27 cellular contexts compared by ENCODE assay signal in genomic region chr14:67584931-67585330, GRCh38. TPM values are rescaled to one million over a fixed set of nuclear protein-coding genes. Genes with fewer than 3 reads are reported as not detected.
"Had no signal": no experiment of that assay in that cellular context is flagged by ENCODE, and none has a peak within 500 bp of the region (broad histone marks: within the 10 kb centered on the region; RNA-seq: fewer than 3 reads in every experiment).

No MANE protein-coding gene starts in this region.

- H3K9me3 Mint-ChIP-seq: activated CD4-positive, alpha-beta T cell treated with anti-CD3 and anti-CD28 coated beads, Interleukin-2, amount 10 ng/mL, durations not matched to agents 24 days and 14 days; activated CD8-positive, alpha-beta T cell treated with anti-CD3 and anti-CD28 coated beads for 36 hours; activated naive CD4-positive, alpha-beta T cell treated with anti-CD3 and anti-CD28 coated beads for 36 hours; activated naive CD4-positive, alpha-beta T cell treated with anti-CD3 and anti-CD28 coated beads, Interleukin-2, amount 50 U/mL, for 72 hours; activated T-helper 2 cell treated with anti-CD3 and anti-CD28 coated beads, Interferon-gamma antibody, Interleukin-2, Interleukin-4, amounts not matched to agents 10 μg/mL and 5 μg/mL and 100 μg/mL, durations not matched to agents 14 hours and 24 hours and 36 hours had no signal

- H3K9me3 ChIP-seq: adrenal gland had no signal

- ATAC-seq: activated CD8-positive, alpha-beta T cell treated with anti-CD3 and anti-CD28 coated beads for 36 hours had no signal

- H3K27ac ChIP-seq: adrenal gland, PC-9, RWPE1 had no signal

- H3K4me3 ChIP-seq: adrenal gland, PC-9 had no signal

- H3K27ac Mint-ChIP-seq: activated CD4-positive, alpha-beta T cell treated with anti-CD3 and anti-CD28 coated beads, Interleukin-2, amount 10 ng/mL, durations not matched to agents 24 days and 14 days; activated CD8-positive, alpha-beta T cell treated with anti-CD3 and anti-CD28 coated beads for 36 hours; activated naive CD4-positive, alpha-beta T cell treated with anti-CD3 and anti-CD28 coated beads for 36 hours; activated naive CD4-positive, alpha-beta T cell treated with anti-CD3 and anti-CD28 coated beads, Interleukin-2, amount 50 U/mL, for 72 hours; activated T-helper 2 cell treated with anti-CD3 and anti-CD28 coated beads, Interferon-gamma antibody, Interleukin-2, Interleukin-4, amounts not matched to agents 10 μg/mL and 5 μg/mL and 100 μg/mL, durations not matched to agents 14 hours and 24 hours and 36 hours had no signal

- H3K27me3 Mint-ChIP-seq: activated CD4-positive, alpha-beta T cell treated with anti-CD3 and anti-CD28 coated beads, Interleukin-2, amount 10 ng/mL, durations not matched to agents 24 days and 14 days; activated CD8-positive, alpha-beta T cell treated with anti-CD3 and anti-CD28 coated beads for 36 hours had no signal

- H3K27me3 ChIP-seq: adrenal gland had no signal

- H3K4me3 Mint-ChIP-seq: activated CD4-positive, alpha-beta T cell treated with anti-CD3 and anti-CD28 coated beads, Interleukin-2, amount 10 ng/mL, durations not matched to agents 24 days and 14 days; activated CD8-positive, alpha-beta T cell treated with anti-CD3 and anti-CD28 coated beads for 36 hours; activated naive CD4-positive, alpha-beta T cell treated with anti-CD3 and anti-CD28 coated beads for 36 hours had no signal

- FAIRE-seq: RCC 7860 had no signal

- H3K4me1 ChIP-seq: adrenal gland had no signal

- DNase-seq: activated CD4-positive, alpha-beta T cell treated with anti-CD3 and anti-CD28 coated beads, Interleukin-2, amount 10 ng/mL, durations not matched to agents 24 days and 14 days; activated CD4-positive, alpha-beta T cell treated with anti-CD3 and anti-CD28 coated beads, Interleukin-2, amount 50 U/mL, for 4 hours; activated CD8-positive, alpha-beta T cell treated with anti-CD3 and anti-CD28 coated beads for 36 hours; activated gamma-delta T cell; activated naive CD4-positive, alpha-beta T cell treated with anti-CD3 and anti-CD28 coated beads for 36 hours; activated T-cell treated with anti-CD3 and anti-CD28 coated beads, Interleukin-2, amount 50 U/mL, for 1 hour; anterior cingulate cortex; NCI-H1092 treated with DMSO at 0.1 percent for 48 hours; NCI-H1417; NCI-H146; NCI-H187; NCI-H2029 treated with DMSO at 0.1 percent for 48 hours; NCI-H2107; NCI-H2171; NCI-H748 treated with DMSO at 0.1 percent for 48 hours; PC-9; Right ventricle myocardium superior; SW 1271; T-helper 1 cell; T-helper 2 cell; T-helper 9 cell had no signal

- H3K36me3 Mint-ChIP-seq: activated naive CD4-positive, alpha-beta T cell treated with anti-CD3 and anti-CD28 coated beads, Interleukin-2, amount 50 U/mL, for 72 hours had no signal

RNA-seq across cellular contexts. Expression of gene PLEKHH1, which starts 51.8 kb away (rescaled TPM):
- total RNA-seq: OCI-LY7 had no signal
